1 cellular context compared by ENCODE assay signal in genomic region chr10:73627300-73627699, GRCh38.
TF ChIP-seq lines count a peak whose summit lies in the region.

No MANE protein-coding gene starts in this region.

TF ChIP-seq in K562, 482 proteins besides CTCF, POLR2A, EP300 and RAD21:
- TF ChIP-seq PML (IDR thresholded peaks at IDR 0.05; ENCODE audit: low read length) (no peak), BMI1 (IDR thresholded peaks at IDR 0.05; ENCODE audit: low read length) (no peak), ZNF551 (CRISPR knock-in tag; IDR thresholded peaks at IDR 0.05) (no peak), ZNF77 (CRISPR knock-in tag; IDR thresholded peaks at IDR 0.05) (no peak), MYC (IDR thresholded peaks at IDR 0.05; ENCODE audit: low read depth, low read length) (no peak), MYC (CRISPR knock-in tag; IDR thresholded peaks at IDR 0.05; ENCODE audit: borderline replicate concordance, low read depth) (0 out of 2 replicates have a peak, but pooled peaks have one; percentile 29), ELK3 (CRISPR knock-in tag; IDR thresholded peaks at IDR 0.05) (no peak), DNMT1 (IDR thresholded peaks at IDR 0.05) (no peak), REST (CRISPR knock-in tag; IDR thresholded peaks at IDR 0.05; ENCODE audit: low read depth) (no peak), STAG1 (CRISPR knock-in tag; IDR thresholded peaks at IDR 0.05; ENCODE audit: borderline replicate concordance) (no peak), ZNF785 (CRISPR knock-in tag; IDR thresholded peaks at IDR 0.05) (no peak), EZH2 (IDR thresholded peaks at IDR 0.05; ENCODE audit: borderline replicate concordance, low read depth, low read length) (no peak), PHB2 (IDR thresholded peaks at IDR 0.05; ENCODE audit: low read depth) (no peak), NCOA4 (IDR thresholded peaks at IDR 0.05; ENCODE audit: partially characterized antibody) (no peak), NONO (IDR thresholded peaks at IDR 0.05; ENCODE audit: low read depth in 2 of 2, low read length in 1 of 2) (no peak), TFAM (CRISPR knock-in tag; conservative IDR thresholded peaks at IDR 0.05) (no peak), TFAP4 (CRISPR knock-in tag; IDR thresholded peaks at IDR 0.05; ENCODE audit: borderline replicate concordance) (no peak), SREBF2 (CRISPR knock-in tag; IDR thresholded peaks at IDR 0.05) (0 out of 2 replicates have a peak, but pooled peaks have one; percentile 64), SUPT5H (IDR thresholded peaks at IDR 0.05) (peak; percentile 8; the same call in 1 of the 2 replicates), SMARCB1 (IDR thresholded peaks at IDR 0.05; ENCODE audit: insufficient read length, low read depth) (no peak), BCL6 (CRISPR knock-in tag; IDR thresholded peaks at IDR 0.05) (no peak), TAL1 (IDR thresholded peaks at IDR 0.05) (no peak), CCAR2 (IDR thresholded peaks at IDR 0.05; ENCODE audit: low read depth, low read length) (no peak), ZNF589 (CRISPR knock-in tag; IDR thresholded peaks at IDR 0.05; ENCODE audit: low read depth) (no peak), CHD4 (IDR thresholded peaks at IDR 0.05; ENCODE audit: insufficient read depth, insufficient replicate concordance, low read depth, low read length, poor library complexity, severe bottlenecking) (no peak), SNIP1 (IDR thresholded peaks at IDR 0.05; ENCODE audit: low read depth) (no peak), KDM5B (IDR thresholded peaks at IDR 0.05; ENCODE audit: insufficient replicate concordance, low read depth, low read length) (no peak), POLR2G (IDR thresholded peaks at IDR 0.05; ENCODE audit: low read depth, low read length) (0 out of 2 replicates have a peak, but pooled peaks have one; percentile 19), RBFOX2 (IDR thresholded peaks at IDR 0.05; ENCODE audit: low read depth, low read length) (peak; percentile 15; the same call in 1 of the 2 replicates), GTF2E2 (tag; IDR thresholded peaks at IDR 0.05) (peak; percentile 35; the same call in 1 of the 2 replicates)
- TF ChIP-seq, protein P1, sequence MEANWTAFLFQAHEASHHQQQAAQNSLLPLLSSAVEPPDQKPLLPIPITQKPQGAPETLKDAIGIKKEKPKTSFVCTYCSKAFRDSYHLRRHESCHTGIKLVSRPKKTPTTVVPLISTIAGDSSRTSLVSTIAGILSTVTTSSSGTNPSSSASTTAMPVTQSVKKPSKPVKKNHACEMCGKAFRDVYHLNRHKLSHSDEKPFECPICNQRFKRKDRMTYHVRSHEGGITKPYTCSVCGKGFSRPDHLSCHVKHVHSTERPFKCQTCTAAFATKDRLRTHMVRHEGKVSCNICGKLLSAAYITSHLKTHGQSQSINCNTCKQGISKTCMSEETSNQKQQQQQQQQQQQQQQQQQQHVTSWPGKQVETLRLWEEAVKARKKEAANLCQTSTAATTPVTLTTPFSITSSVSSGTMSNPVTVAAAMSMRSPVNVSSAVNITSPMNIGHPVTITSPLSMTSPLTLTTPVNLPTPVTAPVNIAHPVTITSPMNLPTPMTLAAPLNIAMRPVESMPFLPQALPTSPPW (CRISPR knock-in tag; IDR thresholded peaks at IDR 0.05), result no peak
- TF ChIP-seq, protein P2, sequence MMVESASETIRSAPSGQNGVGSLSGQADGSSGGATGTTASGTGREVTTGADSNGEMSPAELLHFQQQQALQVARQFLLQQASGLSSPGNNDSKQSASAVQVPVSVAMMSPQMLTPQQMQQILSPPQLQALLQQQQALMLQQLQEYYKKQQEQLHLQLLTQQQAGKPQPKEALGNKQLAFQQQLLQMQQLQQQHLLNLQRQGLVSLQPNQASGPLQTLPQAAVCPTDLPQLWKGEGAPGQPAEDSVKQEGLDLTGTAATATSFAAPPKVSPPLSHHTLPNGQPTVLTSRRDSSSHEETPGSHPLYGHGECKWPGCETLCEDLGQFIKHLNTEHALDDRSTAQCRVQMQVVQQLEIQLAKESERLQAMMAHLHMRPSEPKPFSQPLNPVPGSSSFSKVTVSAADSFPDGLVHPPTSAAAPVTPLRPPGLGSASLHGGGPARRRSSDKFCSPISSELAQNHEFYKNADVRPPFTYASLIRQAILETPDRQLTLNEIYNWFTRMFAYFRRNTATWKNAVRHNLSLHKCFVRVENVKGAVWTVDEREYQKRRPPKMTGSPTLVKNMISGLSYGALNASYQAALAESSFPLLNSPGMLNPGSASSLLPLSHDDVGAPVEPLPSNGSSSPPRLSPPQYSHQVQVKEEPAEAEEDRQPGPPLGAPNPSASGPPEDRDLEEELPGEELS (CRISPR knock-in tag; IDR thresholded peaks at IDR 0.05; ENCODE audit: borderline replicate concordance), result no peak
- TF ChIP-seq, protein P3, sequence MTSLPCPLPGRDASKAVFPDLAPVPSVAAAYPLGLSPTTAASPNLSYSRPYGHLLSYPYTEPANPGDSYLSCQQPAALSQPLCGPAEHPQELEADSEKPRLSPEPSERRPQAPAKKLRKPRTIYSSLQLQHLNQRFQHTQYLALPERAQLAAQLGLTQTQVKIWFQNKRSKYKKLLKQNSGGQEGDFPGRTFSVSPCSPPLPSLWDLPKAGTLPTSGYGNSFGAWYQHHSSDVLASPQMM (CRISPR knock-in tag; IDR thresholded peaks at IDR 0.05), result no peak
- TF ChIP-seq, protein P4, sequence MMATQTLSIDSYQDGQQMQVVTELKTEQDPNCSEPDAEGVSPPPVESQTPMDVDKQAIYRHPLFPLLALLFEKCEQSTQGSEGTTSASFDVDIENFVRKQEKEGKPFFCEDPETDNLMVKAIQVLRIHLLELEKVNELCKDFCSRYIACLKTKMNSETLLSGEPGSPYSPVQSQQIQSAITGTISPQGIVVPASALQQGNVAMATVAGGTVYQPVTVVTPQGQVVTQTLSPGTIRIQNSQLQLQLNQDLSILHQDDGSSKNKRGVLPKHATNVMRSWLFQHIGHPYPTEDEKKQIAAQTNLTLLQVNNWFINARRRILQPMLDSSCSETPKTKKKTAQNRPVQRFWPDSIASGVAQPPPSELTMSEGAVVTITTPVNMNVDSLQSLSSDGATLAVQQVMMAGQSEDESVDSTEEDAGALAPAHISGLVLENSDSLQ (IDR thresholded peaks at IDR 0.05), result no peak
- TF ChIP-seq, protein P5, sequence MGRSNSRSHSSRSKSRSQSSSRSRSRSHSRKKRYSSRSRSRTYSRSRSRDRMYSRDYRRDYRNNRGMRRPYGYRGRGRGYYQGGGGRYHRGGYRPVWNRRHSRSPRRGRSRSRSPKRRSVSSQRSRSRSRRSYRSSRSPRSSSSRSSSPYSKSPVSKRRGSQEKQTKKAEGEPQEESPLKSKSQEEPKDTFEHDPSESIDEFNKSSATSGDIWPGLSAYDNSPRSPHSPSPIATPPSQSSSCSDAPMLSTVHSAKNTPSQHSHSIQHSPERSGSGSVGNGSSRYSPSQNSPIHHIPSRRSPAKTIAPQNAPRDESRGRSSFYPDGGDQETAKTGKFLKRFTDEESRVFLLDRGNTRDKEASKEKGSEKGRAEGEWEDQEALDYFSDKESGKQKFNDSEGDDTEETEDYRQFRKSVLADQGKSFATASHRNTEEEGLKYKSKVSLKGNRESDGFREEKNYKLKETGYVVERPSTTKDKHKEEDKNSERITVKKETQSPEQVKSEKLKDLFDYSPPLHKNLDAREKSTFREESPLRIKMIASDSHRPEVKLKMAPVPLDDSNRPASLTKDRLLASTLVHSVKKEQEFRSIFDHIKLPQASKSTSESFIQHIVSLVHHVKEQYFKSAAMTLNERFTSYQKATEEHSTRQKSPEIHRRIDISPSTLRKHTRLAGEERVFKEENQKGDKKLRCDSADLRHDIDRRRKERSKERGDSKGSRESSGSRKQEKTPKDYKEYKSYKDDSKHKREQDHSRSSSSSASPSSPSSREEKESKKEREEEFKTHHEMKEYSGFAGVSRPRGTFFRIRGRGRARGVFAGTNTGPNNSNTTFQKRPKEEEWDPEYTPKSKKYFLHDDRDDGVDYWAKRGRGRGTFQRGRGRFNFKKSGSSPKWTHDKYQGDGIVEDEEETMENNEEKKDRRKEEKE (IDR thresholded peaks at IDR 0.05; ENCODE audit: borderline replicate concordance in 1 of 2, control insufficient read depth in 1 of 2, low read depth in 2 of 2, low read length in 1 of 2), result no peak
TF ChIP-seq in K562: peak in this region for 6.
